Comparison of ENCODE assay signal across 21 cellular contexts in genomic region chr11:2569321-2569721, GRCh38.
DNase-seq lines count a peak whose midpoint lies in the region; ATAC-seq and TF ChIP-seq lines count a peak whose summit lies in the region.
"Had no signal": no experiment of that assay in that cellular context is flagged by ENCODE, and none has a peak within 500 bp of the region (broad histone marks: within the 10 kb centered on the region; RNA-seq: fewer than 3 reads in every experiment).

No MANE protein-coding gene starts in this region.

- no peaks in the 10 kb centered on the region for H3F3A ChIP-seq in PC-9 (ENCODE audit: insufficient read depth, low read depth)

- H3K27me3 Mint-ChIP-seq in T-helper 17 cell, result no peaks in the 10 kb centered on the region
- H3K27me3 Mint-ChIP-seq: activated CD4-positive, alpha-beta T cell treated with anti-CD3 and anti-CD28 coated beads, Interleukin-2, amount 10 ng/mL, durations not matched to agents 24 days and 14 days had no signal

- no TSS peak for BruUV-seq in PC-9 (replicated peaks; lab: Mats Ljungman, UMichigan)

- H3K9me2 ChIP-seq in PC-9 (ENCODE audit: insufficient read depth), result no peaks in the 10 kb centered on the region

- intact Hi-C loops in lower lobe of right lung (cut with DNase I), result no loop called here
- intact Hi-C loops in PC-9 (cut with micrococcal nuclease; ENCODE audit: unreplicated experiment), result no loop called here

- POLR2A ChIA-PET in PC-9 (lab: Charles Lee; ENCODE audit: unreplicated experiment), result no interaction called here

- H3K9me3 ChIP-seq in adipocyte (ENCODE audit: control insufficient read depth, low read length), result no peaks in the 10 kb centered on the region
- H3K9me3 ChIP-seq in lower lobe of right lung, result no peaks in the 10 kb centered on the region
- H3K9me3 ChIP-seq in T-helper 17 cell (ENCODE audit: control insufficient read depth, low read length, poor library complexity, severe bottlenecking), result no peaks in the 10 kb centered on the region
- no peaks in the 10 kb centered on the region for H3K9me3 ChIP-seq in PC-9 (ENCODE audit: insufficient read depth, low read depth)
- H3K9me3 ChIP-seq: esophagus squamous epithelium, tibial nerve had no signal

- no peak overlapping the region for H3K4me2 ChIP-seq in PC-9
- H3K4me2 ChIP-seq: hepatocyte had no signal

- CTCF ChIA-PET in PC-9 (lab: Charles Lee), result interaction anchor here (0.6 kb wide), 1 partner anchor 106 kb away, joined by 11 read pairs; no protein-coding TSS in a partner anchor

- DNase-seq in AG08395 (ENCODE audit: low spot score), result peak; percentile 53
- DNase-seq in GM04503 (ENCODE audit: low read depth), result peak; percentile 17
- DNase-seq in adipocyte (ENCODE audit: low read depth), result peak; percentile 43
- DNase-seq in lower lobe of right lung, result peak; percentile 34
- no peak for DNase-seq in T-helper 17 cell
- no peak for DNase-seq in stimulated activated CD4-positive, alpha-beta T cell treated with anti-CD3 and anti-CD28 coated beads, Interleukin-15, amount 100 ng/mL, for 24 hours
- DNase-seq in PC-9, result no peak
- DNase-seq in foreskin melanocyte, result no peak
- DNase-seq: activated CD4-positive, alpha-beta T cell treated with anti-CD3 and anti-CD28 coated beads, Interleukin-2, amount 10 ng/mL, durations not matched to agents 24 days and 14 days; activated gamma-delta T cell treated with Interleukin-2 at 50 U/mL for 16 hours; effector CD8-positive, alpha-beta T cell; esophagus squamous epithelium; HCEC 1CT; islet precursor cell; NCI-H1436; NCI-H2171; NCI-H774; nephron progenitor cell; stimulated activated naive CD4-positive, alpha-beta T cell treated with Interleukin-2 at 50 U/mL for 16 hours had no signal

- ATAC-seq in lower lobe of right lung, result no peak
- ATAC-seq in T-helper 17 cell, result no peak

- H4K20me1 ChIP-seq in PC-9 (ENCODE audit: insufficient read depth), result no peaks in the 10 kb centered on the region

- H2AFZ ChIP-seq in PC-9, result no peak overlapping the region
- H2AFZ ChIP-seq: hepatocyte had no signal

- H3K9ac ChIP-seq in adipocyte (ENCODE audit: low read length), result no peak overlapping the region

- no peak overlapping the region for H3K27ac Mint-ChIP-seq in T-helper 17 cell
- H3K27ac Mint-ChIP-seq: activated CD4-positive, alpha-beta T cell treated with anti-CD3 and anti-CD28 coated beads, Interleukin-2, amount 10 ng/mL, durations not matched to agents 24 days and 14 days; nephron progenitor cell had no signal

- no peaks in the 10 kb centered on the region for H3K4me1 Mint-ChIP-seq in T-helper 17 cell
- H3K4me1 Mint-ChIP-seq: activated CD4-positive, alpha-beta T cell treated with anti-CD3 and anti-CD28 coated beads, Interleukin-2, amount 10 ng/mL, durations not matched to agents 24 days and 14 days had no signal

- no peak overlapping the region for H3K4me3 Mint-ChIP-seq in T-helper 17 cell
- H3K4me3 Mint-ChIP-seq: activated CD4-positive, alpha-beta T cell treated with anti-CD3 and anti-CD28 coated beads, Interleukin-2, amount 10 ng/mL, durations not matched to agents 24 days and 14 days; nephron progenitor cell had no signal

- TF ChIP-seq CTCF in lower lobe of right lung (IDR thresholded peaks at IDR 0.05), result no peak
- TF ChIP-seq CTCF in PC-9 (conservative IDR thresholded peaks at IDR 0.05), result no peak

- no peaks in the 10 kb centered on the region for H3K36me3 Mint-ChIP-seq in T-helper 17 cell (ENCODE audit: low read depth)

- H3K36me3 ChIP-seq in adipocyte (ENCODE audit: control insufficient read depth, insufficient read depth, low read length, severe bottlenecking) (no peaks in the 10 kb centered on the region), lower lobe of right lung (no peaks in the 10 kb centered on the region), PC-9 (ENCODE audit: low read depth) (no peaks in the 10 kb centered on the region)
- H3K36me3 ChIP-seq: esophagus squamous epithelium, tibial nerve had no signal

- H3K4me1 ChIP-seq in adipocyte (ENCODE audit: control insufficient read depth, insufficient read depth, low read length) (no peaks in the 10 kb centered on the region), lower lobe of right lung (no peaks in the 10 kb centered on the region), PC-9 (replicated peaks; ENCODE audit: insufficient read depth) (no peaks in the 10 kb centered on the region)
- H3K4me1 ChIP-seq: esophagus squamous epithelium had no signal

- H3K27me3 ChIP-seq in adipocyte (replicated peaks; ENCODE audit: control insufficient read depth, insufficient read depth, low read length) (peaks cover 5% of the 10 kb centered on the region), lower lobe of right lung (ENCODE audit: low read depth) (no peaks in the 10 kb centered on the region), PC-9 (ENCODE audit: insufficient read depth, low read depth) (no peaks in the 10 kb centered on the region)
- H3K27me3 ChIP-seq: esophagus squamous epithelium, hepatocyte, tibial nerve had no signal

- H3K27ac ChIP-seq in lower lobe of right lung (no peak overlapping the region), PC-9 (no peak overlapping the region)
- H3K27ac ChIP-seq: esophagus squamous epithelium, tibial nerve had no signal

- no peaks in the 10 kb centered on the region for H3K79me2 ChIP-seq in PC-9 (ENCODE audit: low read depth)
- H3K79me2 ChIP-seq: hepatocyte had no signal

- H3K4me3 ChIP-seq in adipocyte (ENCODE audit: low read length) (no peak overlapping the region), lower lobe of right lung (no peak overlapping the region), PC-9 (no peak overlapping the region)
- H3K4me3 ChIP-seq: esophagus squamous epithelium, hepatocyte, tibial nerve had no signal

Comparison
In these comparisons a context has a peak if more than half of its experiments do, and no peak if none do; other contexts are left out.
1. DNase-seq: peak in AG08395 (single experiment), GM04503 (single experiment), adipocyte (single experiment) and lower lobe of right lung (single experiment); none in T-helper 17 cell (0 of 3), stimulated activated CD4-positive, alpha-beta T cell treated with anti-CD3 and anti-CD28 coated beads, Interleukin-15, amount 100 ng/mL, for 24 hours (single experiment), PC-9 (0 of 2) and foreskin melanocyte (single experiment).